In the genomic region with DNA sequence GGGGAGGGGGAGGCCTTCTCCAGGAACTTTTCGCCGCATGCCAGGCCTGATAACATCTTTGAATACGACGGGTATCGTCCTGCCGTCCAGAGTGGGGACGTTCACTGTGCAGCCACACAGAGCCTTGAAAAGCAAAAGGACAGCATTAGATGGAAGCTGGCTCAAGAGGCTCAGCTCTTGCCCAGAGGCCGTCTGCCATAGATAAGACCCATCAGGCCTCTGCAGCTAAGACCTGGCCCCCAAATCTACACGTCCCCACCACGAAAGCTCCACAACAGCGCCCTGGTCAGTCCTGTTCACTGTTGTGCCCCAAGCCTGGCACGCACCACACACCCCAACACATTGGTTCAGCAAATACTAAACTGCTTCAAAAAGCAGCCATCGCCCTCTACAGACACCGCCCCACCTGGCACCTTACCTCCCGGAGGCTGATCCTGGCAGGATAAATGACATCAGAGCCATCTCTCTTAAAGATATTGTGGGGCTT, we compare ENCODE assay signal across 1 cellular context.
TF ChIP-seq lines count a peak whose summit lies in the region.

No MANE protein-coding gene starts in this region.

TF ChIP-seq in endothelial cell of umbilical vein, 7 proteins besides CTCF, POLR2A, EP300 and RAD21:
- TF ChIP-seq FOS (IDR thresholded peaks at IDR 0.05; ENCODE audit: borderline replicate concordance, insufficient read depth, low read length) (no peak), POLR2AphosphoS5 (IDR thresholded peaks at IDR 0.05; ENCODE audit: insufficient read depth, low read depth, low read length) (no peak), MYC (IDR thresholded peaks at IDR 0.05; ENCODE audit: low read depth, low read length) (no peak), EZH2 (IDR thresholded peaks at IDR 0.05; ENCODE audit: borderline replicate concordance, low read depth, low read length, severe bottlenecking) (no peak), GATA2 (IDR thresholded peaks at IDR 0.05; ENCODE audit: insufficient read depth, insufficient read length, low read depth, low read length) (no peak), JUN (IDR thresholded peaks at IDR 0.05; ENCODE audit: borderline replicate concordance, insufficient read depth, insufficient read length, low read depth) (no peak)
- TF ChIP-seq, protein P1, sequence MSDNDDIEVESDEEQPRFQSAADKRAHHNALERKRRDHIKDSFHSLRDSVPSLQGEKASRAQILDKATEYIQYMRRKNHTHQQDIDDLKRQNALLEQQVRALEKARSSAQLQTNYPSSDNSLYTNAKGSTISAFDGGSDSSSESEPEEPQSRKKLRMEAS (IDR thresholded peaks at IDR 0.05; ENCODE audit: insufficient read depth, insufficient read length) = no peak
